ENCODE assay signal across 17 cellular contexts in genomic region chr1:209634005-209634737, GRCh38. TPM values are rescaled to one million over a fixed set of nuclear protein-coding genes. Genes with fewer than 3 reads are reported as not detected.
"Had no signal": no experiment of that assay in that cellular context is flagged by ENCODE, and none has a peak within 500 bp of the region (broad histone marks: within the 10 kb centered on the region; RNA-seq: fewer than 3 reads in every experiment).

No MANE protein-coding gene starts in this region.

- H3K4me3 ChIP-seq: dorsolateral prefrontal cortex, transverse colon had no signal

- H3K9me3 ChIP-seq: transverse colon had no signal

- DNase-seq: activated CD4-positive, alpha-beta T cell treated with anti-CD3 and anti-CD28 coated beads, Interleukin-2, amount 50 U/mL, for 1 hour; activated CD8-positive, alpha-beta memory T cell treated with anti-CD3 and anti-CD28 coated beads for 24 hours; activated naive CD8-positive, alpha-beta T cell treated with anti-CD3 and anti-CD28 coated beads, Interleukin-2, amount 10 ng/mL, durations not matched to agents 7 days and 5 days; anterior cingulate cortex; dorsolateral prefrontal cortex; glutamatergic neuron; occipital lobe; stimulated activated CD4-positive, alpha-beta T cell treated with anti-CD3 and anti-CD28 coated beads, Interleukin-2, amount 100 ng/mL, for 48 hours; stimulated activated naive B cell treated with anti-CD40 and anti-IgM and Interleukin-4, amounts not matched to agents 10 μg/mL and 1 μg/mL and 100 μg/mL, for 72 hours; substantia nigra; transverse colon had no signal

- ATAC-seq: esophagus mucosa had no signal

- H3K27ac Mint-ChIP-seq: natural killer cell treated with Interleukin-12 subunit alpha and Interleukin-12 subunit beta and Interleukin-15 and Interleukin-18, amount 100 ng/mL, for 72 hours had no signal

- H3K27ac ChIP-seq: dorsolateral prefrontal cortex, transverse colon had no signal

- H3K36me3 Mint-ChIP-seq: activated naive CD8-positive, alpha-beta T cell treated with anti-CD3 and anti-CD28 coated beads, Interleukin-2, amount 10 ng/mL, durations not matched to agents 7 days and 5 days; natural killer cell treated with Interleukin-12 subunit alpha and Interleukin-12 subunit beta and Interleukin-15 and Interleukin-18, amount 100 ng/mL, for 72 hours; stimulated activated naive B cell treated with anti-CD40 and anti-IgM and Interleukin-4, amounts not matched to agents 10 μg/mL and 1 μg/mL and 100 μg/mL, for 72 hours had no signal

- H3K27me3 ChIP-seq: dorsolateral prefrontal cortex, transverse colon had no signal

- H3K4me3 Mint-ChIP-seq: activated naive CD8-positive, alpha-beta T cell treated with anti-CD3 and anti-CD28 coated beads, Interleukin-2, amount 10 ng/mL, durations not matched to agents 7 days and 5 days; natural killer cell treated with Interleukin-12 subunit alpha and Interleukin-12 subunit beta and Interleukin-15 and Interleukin-18, amount 100 ng/mL, for 72 hours; stimulated activated naive B cell treated with anti-CD40 and anti-IgM and Interleukin-4, amounts not matched to agents 10 μg/mL and 1 μg/mL and 100 μg/mL, for 72 hours had no signal

- H3K9me3 Mint-ChIP-seq: activated naive CD8-positive, alpha-beta T cell treated with anti-CD3 and anti-CD28 coated beads, Interleukin-2, amount 10 ng/mL, durations not matched to agents 7 days and 5 days; natural killer cell treated with Interleukin-12 subunit alpha and Interleukin-12 subunit beta and Interleukin-15 and Interleukin-18, amount 100 ng/mL, for 72 hours; stimulated activated naive B cell treated with anti-CD40 and anti-IgM and Interleukin-4, amounts not matched to agents 10 μg/mL and 1 μg/mL and 100 μg/mL, for 72 hours had no signal

RNA-seq across cellular contexts. Expression of gene CAMK1G, which starts 50.7 kb away (rescaled TPM):
- total RNA-seq: activated naive CD8-positive, alpha-beta T cell treated with anti-CD3 and anti-CD28 coated beads, Interleukin-2, amount 10 ng/mL, durations not matched to agents 7 days and 5 days; esophagus mucosa; mesenteric fat pad; natural killer cell treated with Interleukin-12 subunit alpha and Interleukin-12 subunit beta and Interleukin-15 and Interleukin-18, amount 100 ng/mL, for 72 hours; posterior vena cava; skeletal muscle tissue; T-helper 2 cell treated with Interferon-gamma antibody and Interleukin-4, amounts not matched to agents 100 ng/mL and 5 ng/mL, for 36 hours; transverse colon had no signal
